ENCODE assay signal across 1 cellular context in genomic region chr22:38506118-38506962, GRCh38.
TF ChIP-seq lines count a peak whose summit lies in the region.

DDX17 (minus strand) TSS chr22:38506311.

TF ChIP-seq in HepG2, 621 proteins besides CTCF, POLR2A, EP300 and RAD21 (continued from another document):
- TF ChIP-seq ZNF501 (CRISPR knock-in tag; IDR thresholded peaks at IDR 0.05) (peak; percentile 48; the same call in 1 of the 2 replicates), CBX5 (CRISPR knock-in tag; IDR thresholded peaks at IDR 0.05; ENCODE audit: borderline replicate concordance) (no peak), TEAD3 (CRISPR knock-in tag; optimal IDR thresholded peaks at IDR 0.05; ENCODE audit: borderline replicate concordance) (peak; percentile 94), TGIF2 (CRISPR knock-in tag; IDR thresholded peaks at IDR 0.05) (0 out of 2 replicates have a peak, but pooled peaks have one; percentile 44), IKZF5 (CRISPR knock-in tag; IDR thresholded peaks at IDR 0.05) (peak; percentile 19; the same call in 1 of the 2 replicates), ZNF350 (CRISPR knock-in tag; IDR thresholded peaks at IDR 0.05; ENCODE audit: borderline replicate concordance, low read depth) (0 out of 2 replicates have a peak, but pooled peaks have one; percentile 15), TFAP4 (IDR thresholded peaks at IDR 0.05; ENCODE audit: borderline replicate concordance, low read depth) (no peak), ZNF431 (CRISPR knock-in tag; IDR thresholded peaks at IDR 0.05; ENCODE audit: borderline replicate concordance, low read depth) (0 out of 2 replicates have a peak, but pooled peaks have one; percentile 60), TSC22D2 (CRISPR knock-in tag; IDR thresholded peaks at IDR 0.05; ENCODE audit: borderline replicate concordance) (no peak), ZNF253 (CRISPR knock-in tag; IDR thresholded peaks at IDR 0.05; ENCODE audit: borderline replicate concordance) (no peak), ZFP36L2 (CRISPR knock-in tag; IDR thresholded peaks at IDR 0.05) (0 out of 2 replicates have a peak, but pooled peaks have one; percentile 25), ZNF710 (CRISPR knock-in tag; IDR thresholded peaks at IDR 0.05; ENCODE audit: borderline replicate concordance) (peak; percentile 7; the same call in 1 of the 2 replicates), ZNF354B (CRISPR knock-in tag; IDR thresholded peaks at IDR 0.05) (no peak), CAMTA2 (CRISPR knock-in tag; IDR thresholded peaks at IDR 0.05; ENCODE audit: borderline replicate concordance) (0 out of 2 replicates have a peak, but pooled peaks have one; percentile 91), BCL3 (CRISPR knock-in tag; IDR thresholded peaks at IDR 0.05) (no peak; the same call in 1 of the 2 replicates), SMC3 (IDR thresholded peaks at IDR 0.05; ENCODE audit: low read length) (no peak), ZNF720 (CRISPR knock-in tag; IDR thresholded peaks at IDR 0.05) (no peak), U2AF2 (IDR thresholded peaks at IDR 0.05; ENCODE audit: low read depth, low read length) (peak; percentile 96), ZBTB20 (CRISPR knock-in tag; IDR thresholded peaks at IDR 0.05; ENCODE audit: borderline replicate concordance, low read depth) (0 out of 2 replicates have a peak, but pooled peaks have one; percentile 7), KLF6 (CRISPR knock-in tag; IDR thresholded peaks at IDR 0.05) (no peak; the same call in 1 of the 2 replicates), ATF3 (CRISPR knock-in tag; IDR thresholded peaks at IDR 0.05) (no peak), PRPF4 (IDR thresholded peaks at IDR 0.05; ENCODE audit: low read depth, low read length, poor library complexity, severe bottlenecking) (peak; percentile 44), ZNF329 (CRISPR knock-in tag; IDR thresholded peaks at IDR 0.05; ENCODE audit: low read depth) (no peak), CHCHD3 (CRISPR knock-in tag; IDR thresholded peaks at IDR 0.05) (no peak), ZNF441 (CRISPR knock-in tag; IDR thresholded peaks at IDR 0.05; ENCODE audit: borderline replicate concordance) (0 out of 2 replicates have a peak, but pooled peaks have one; percentile 26), ZNF563 (CRISPR knock-in tag; IDR thresholded peaks at IDR 0.05) (peak; percentile 12; the same call in 1 of the 2 replicates), PHB2 (IDR thresholded peaks at IDR 0.05; ENCODE audit: partially characterized antibody) (no peak), DMTF1 (CRISPR knock-in tag; IDR thresholded peaks at IDR 0.05) (no peak), ZNF570 (CRISPR knock-in tag; IDR thresholded peaks at IDR 0.05; ENCODE audit: borderline replicate concordance) (no peak), ZBTB7A (CRISPR knock-in tag; IDR thresholded peaks at IDR 0.05) (no peak), GTF2F1 (IDR thresholded peaks at IDR 0.05; ENCODE audit: low read length) (peak; percentile 86; the same call in 1 of the 2 replicates), ZNF260 (CRISPR knock-in tag; IDR thresholded peaks at IDR 0.05; ENCODE audit: borderline replicate concordance, low read depth) (no peak), GMEB2 (CRISPR knock-in tag; IDR thresholded peaks at IDR 0.05; ENCODE audit: low read depth) (peak; percentile 60), ZNF776 (CRISPR knock-in tag; IDR thresholded peaks at IDR 0.05) (peak; percentile 13; the same call in 1 of the 2 replicates), SETDB1 (CRISPR knock-in tag; IDR thresholded peaks at IDR 0.05; ENCODE audit: borderline replicate concordance) (no peak)
